Comparison of ENCODE assay signal across 15 cellular contexts in the genomic region with DNA sequence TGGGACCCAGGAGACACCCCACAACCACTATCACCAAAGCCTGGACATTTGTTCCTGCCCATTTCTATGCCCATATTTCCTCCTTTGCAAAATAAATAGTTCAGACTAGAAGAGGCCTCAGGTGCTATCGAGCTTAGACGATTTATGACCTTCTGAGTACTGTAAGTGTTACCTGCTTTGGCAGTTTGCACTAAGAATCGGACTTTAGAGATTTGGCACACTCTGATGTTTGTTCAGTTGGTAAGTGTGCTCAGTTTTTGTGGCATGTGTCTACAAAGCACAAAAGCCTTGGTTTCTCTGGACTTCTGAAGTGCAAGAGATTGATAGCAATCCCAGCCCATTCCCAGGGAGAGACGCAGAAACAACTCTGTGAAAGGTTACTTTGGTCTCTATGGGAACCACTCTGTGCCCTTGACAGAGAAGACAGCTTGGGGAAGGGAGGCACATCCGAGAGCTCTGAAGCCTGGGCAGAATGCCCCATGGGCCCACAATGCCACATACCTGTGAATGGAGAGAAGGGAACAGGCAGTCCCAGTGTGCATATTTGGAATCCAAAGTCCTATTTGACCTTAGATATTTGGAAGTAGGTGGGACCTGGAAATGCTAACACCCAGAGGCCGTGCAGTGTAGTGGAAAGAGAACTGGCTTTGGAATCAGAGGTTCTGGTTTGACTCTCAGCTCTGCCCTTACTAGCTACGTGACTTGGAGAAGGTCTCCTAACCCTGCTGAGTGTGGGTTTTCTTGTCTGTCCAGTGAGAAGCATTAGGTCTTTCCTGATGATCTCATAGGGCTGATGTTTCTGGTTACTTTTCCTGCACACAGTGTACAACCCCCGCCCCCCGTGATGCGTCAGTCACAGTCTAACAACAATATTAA.
DNase-seq lines count a peak whose midpoint lies in the region; ATAC-seq and TF ChIP-seq lines count a peak whose summit lies in the region.
"Had no signal": no experiment of that assay in that cellular context is flagged by ENCODE, and none has a peak within 500 bp of the region (broad histone marks: within the 10 kb centered on the region; RNA-seq: fewer than 3 reads in every experiment).

No MANE protein-coding gene starts in this region.

- H3K4me1 ChIP-seq in body of pancreas: peaks cover 40% of the 10 kb centered on the region
- H3K4me1 ChIP-seq in right lobe of liver: peaks cover 0 to 19% (median 6%) of the 10 kb centered on the region in 4 donors
- H3K4me1 ChIP-seq: uterus had no signal

- no peaks in the 10 kb centered on the region for H3K27me3 Mint-ChIP-seq in activated T-cell treated with anti-CD3 and anti-CD28 coated beads, Interleukin-2, amount 50 U/mL, for 4 hours (ENCODE audit: low read depth)
- H3K27me3 Mint-ChIP-seq: activated naive CD8-positive, alpha-beta T cell treated with anti-CD3 and anti-CD28 coated beads, Interleukin-2, amount 50 U/mL, for 24 hours had no signal

- 20 to 24% methylated on average over 10 of the region's 10 CpGs for WGBS in body of pancreas, 2 donors
- WGBS in right lobe of liver (ENCODE audit: insufficient coverage, low coverage, low lambda C conversion rate, missing lambda C conversion rate): 51% methylated on average over 10 of the region's 10 CpGs

- H3K4me3 ChIP-seq in body of pancreas: no peak overlapping the region
- H3K4me3 ChIP-seq in right lobe of liver: no peak overlapping the region
- H3K4me3 ChIP-seq: K562, uterus had no signal

- no peak overlapping the region for H3K4me3 Mint-ChIP-seq in activated T-cell treated with anti-CD3 and anti-CD28 coated beads, Interleukin-2, amount 50 U/mL, for 4 hours
- H3K4me3 Mint-ChIP-seq: activated CD4-positive, alpha-beta T cell treated with anti-CD3 and anti-CD28 coated beads for 36 hours; activated naive CD8-positive, alpha-beta T cell treated with anti-CD3 and anti-CD28 coated beads, Interleukin-2, amount 50 U/mL, for 24 hours; T-helper 1 cell treated with Interleukin-12 subunit alpha and Interleukin-12 subunit beta and Interleukin-4 antibody, amounts not matched to agents 30 μg/mL and 1 μg/mL, for 36 hours had no signal

- peak in 4 of 7 experiments; percentile 16 to 39 (median 31) for TF ChIP-seq CTCF in body of pancreas (IDR thresholded peaks at IDR 0.05)
- TF ChIP-seq CTCF in right lobe of liver (IDR thresholded peaks at IDR 0.05): peak in 1 of 4 donors; percentile 21

- H3K9me3 Mint-ChIP-seq in activated T-cell treated with anti-CD3 and anti-CD28 coated beads, Interleukin-2, amount 50 U/mL, for 4 hours: no peaks in the 10 kb centered on the region
- H3K9me3 Mint-ChIP-seq: activated naive CD8-positive, alpha-beta T cell treated with anti-CD3 and anti-CD28 coated beads, Interleukin-2, amount 50 U/mL, for 24 hours; T-helper 1 cell treated with Interleukin-12 subunit alpha and Interleukin-12 subunit beta and Interleukin-4 antibody, amounts not matched to agents 30 μg/mL and 1 μg/mL, for 36 hours had no signal

- H3K27ac ChIP-seq in body of pancreas: peak overlapping the region; percentile 56 to 88 (median 86)
- peak overlapping the region; percentile 65 to 73 (median 68) for H3K27ac ChIP-seq in right lobe of liver
- H3K27ac ChIP-seq: uterus had no signal

- no peaks in the 10 kb centered on the region for H3K9me3 ChIP-seq in body of pancreas
- H3K9me3 ChIP-seq in right lobe of liver: no peaks in the 10 kb centered on the region
- H3K9me3 ChIP-seq: uterus had no signal

- TF ChIP-seq POLR2A in body of pancreas (IDR thresholded peaks at IDR 0.05) (peak in 1 of 3 donors; percentile 32), right lobe of liver (IDR thresholded peaks at IDR 0.05) (no peak)

- H3K27me3 ChIP-seq in body of pancreas (no peaks in the 10 kb centered on the region), right lobe of liver (no peaks in the 10 kb centered on the region)
- H3K27me3 ChIP-seq: uterus had no signal

- no peaks in the 10 kb centered on the region for H3K36me3 ChIP-seq in body of pancreas (replicated peaks in 1 of 2; ENCODE audit: insufficient read depth in 1 of 2, low read depth in 2 of 2)
- H3K36me3 ChIP-seq in right lobe of liver: no peaks in the 10 kb centered on the region
- H3K36me3 ChIP-seq: uterus had no signal

- intact Hi-C loops in body of pancreas (cut with DNase I) (no loop called here), right lobe of liver (cut with DNase I) (no loop called here)

- H3K4me1 Mint-ChIP-seq in activated T-cell treated with anti-CD3 and anti-CD28 coated beads, Interleukin-2, amount 50 U/mL, for 4 hours (ENCODE audit: low read depth): no peaks in the 10 kb centered on the region
- H3K4me1 Mint-ChIP-seq: activated CD4-positive, alpha-beta T cell treated with anti-CD3 and anti-CD28 coated beads for 36 hours; activated naive CD8-positive, alpha-beta T cell treated with anti-CD3 and anti-CD28 coated beads, Interleukin-2, amount 50 U/mL, for 24 hours had no signal

- H3K36me3 Mint-ChIP-seq in activated T-cell treated with anti-CD3 and anti-CD28 coated beads, Interleukin-2, amount 50 U/mL, for 4 hours (ENCODE audit: insufficient read depth): no peaks in the 10 kb centered on the region

- DNase-seq in DMS153 treated with DMSO at 0.1 percent for 48 hours (lab: John Stamatoyannopoulos, UW; ENCODE audit: unreplicated experiment): peak; percentile 93
- DNase-seq in NCI-H2029 treated with DMSO at 0.1 percent for 48 hours (lab: John Stamatoyannopoulos, UW): peak; percentile 81
- peak; percentile 77 to 86 (median 80) for DNase-seq in body of pancreas
- DNase-seq in right lobe of liver: peak; percentile 60 to 88 (median 87)
- no peak for DNase-seq in dedifferentiated amniotic fluid mesenchymal stem cell (ENCODE audit: extremely low spot score)
- DNase-seq in activated CD8-positive, alpha-beta memory T cell treated with anti-CD3 and anti-CD28 coated beads, Interleukin-2, amount 50 U/mL, for 4 hours: no peak
- DNase-seq in CD1c-positive myeloid dendritic cell (ENCODE audit: extremely low spot score): no peak
- no peak for DNase-seq in activated T-cell treated with anti-CD3 and anti-CD28 coated beads, Interleukin-2, amount 50 U/mL, for 4 hours
- DNase-seq: activated CD4-positive, alpha-beta T cell treated with anti-CD3 and anti-CD28 coated beads for 36 hours; activated naive CD8-positive, alpha-beta T cell treated with anti-CD3 and anti-CD28 coated beads, Interleukin-2, amount 50 U/mL, for 24 hours; NCI-H2227 treated with DMSO at 0.1 percent for 48 hours; posterior cingulate gyrus; uterus had no signal

- ATAC-seq in body of pancreas (peak; percentile 89), right lobe of liver (peak; percentile 81 to 96 (median 92))
- ATAC-seq in activated T-cell treated with anti-CD3 and anti-CD28 coated beads, Interleukin-2, amount 50 U/mL, for 4 hours: no peak
- ATAC-seq: activated CD4-positive, alpha-beta T cell treated with anti-CD3 and anti-CD28 coated beads for 36 hours; activated naive CD8-positive, alpha-beta T cell treated with anti-CD3 and anti-CD28 coated beads, Interleukin-2, amount 50 U/mL, for 24 hours; K562 had no signal

Comparison
In these comparisons a context has a peak if more than half of its experiments do, and no peak if none do; other contexts are left out.
1. DNase-seq: peak in DMS153 treated with DMSO at 0.1 percent for 48 hours (single experiment), NCI-H2029 treated with DMSO at 0.1 percent for 48 hours (single experiment), body of pancreas (4 of 4) and right lobe of liver (3 of 3); none in dedifferentiated amniotic fluid mesenchymal stem cell (single experiment), activated CD8-positive, alpha-beta memory T cell treated with anti-CD3 and anti-CD28 coated beads, Interleukin-2, amount 50 U/mL, for 4 hours (single experiment), CD1c-positive myeloid dendritic cell (single experiment) and activated T-cell treated with anti-CD3 and anti-CD28 coated beads, Interleukin-2, amount 50 U/mL, for 4 hours (single experiment).
2. ATAC-seq: peak in body of pancreas (single experiment) and right lobe of liver (4 of 4); none in activated T-cell treated with anti-CD3 and anti-CD28 coated beads, Interleukin-2, amount 50 U/mL, for 4 hours (0 of 2).